17 cellular contexts compared by ENCODE assay signal in the genomic region with DNA sequence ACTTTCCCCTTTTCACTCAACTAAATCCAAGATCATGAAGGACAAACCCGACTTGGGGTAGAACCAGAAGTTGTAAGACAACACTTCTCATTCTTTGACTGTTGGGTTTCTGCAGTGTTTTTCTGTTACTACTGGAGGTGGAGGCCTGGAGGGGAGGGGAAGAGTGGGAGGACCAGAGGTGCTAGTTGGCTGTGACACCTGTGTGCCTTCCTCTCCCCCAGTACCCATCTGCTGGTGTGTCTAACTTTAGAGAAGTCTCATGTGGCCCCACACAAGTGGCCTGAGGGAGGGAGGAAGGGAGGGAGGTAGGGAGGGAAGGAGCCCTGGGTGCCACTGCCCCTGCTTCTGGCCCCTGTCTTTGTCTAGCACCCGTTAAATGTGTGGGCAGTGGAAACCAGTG.
DNase-seq lines count a peak whose midpoint lies in the region; ATAC-seq lines count a peak whose summit lies in the region.
"Had no signal": no experiment of that assay in that cellular context is flagged by ENCODE, and none has a peak within 500 bp of the region (broad histone marks: within the 10 kb centered on the region; RNA-seq: fewer than 3 reads in every experiment).

No MANE protein-coding gene starts in this region.

- DNase-seq in islet precursor cell, result peak; percentile 16
- no peak for DNase-seq in activated CD4-positive, alpha-beta T cell treated with anti-CD3 and anti-CD28 coated beads, Interleukin-2, amount 50 U/mL, for 4 hours
- no peak for DNase-seq in NCI-H2227 (lab: John Stamatoyannopoulos, UW; ENCODE audit: unreplicated experiment)
- no peak for DNase-seq in kidney tubule cell (ENCODE audit: low spot score)
- DNase-seq: activated CD4-positive, alpha-beta T cell treated with anti-CD3 and anti-CD28 coated beads, Interleukin-2, amount 50 U/mL, for 48 hours; brain microvascular endothelial cell; Caco-2; colonic mucosa; HCEC 1CT; NCI-H187 treated with DMSO at 0.1 percent for 48 hours; NCI-H446; Right ventricle myocardium superior; stimulated activated CD4-positive, alpha-beta T cell treated with anti-CD3 and anti-CD28 coated beads, Interleukin-4, amount 100 ng/mL, for 4 hours had no signal

- ATAC-seq in GM18511 (IDR thresholded peaks at IDR 0.05; ENCODE audit: unreplicated experiment) (peak; percentile 55), GM21576 (IDR thresholded peaks at IDR 0.05; ENCODE audit: unreplicated experiment) (peak; percentile 43), HG03442 (IDR thresholded peaks at IDR 0.05; ENCODE audit: unreplicated experiment) (peak; percentile 51), GM21390 (IDR thresholded peaks at IDR 0.05; ENCODE audit: unreplicated experiment) (no peak)
